11 cellular contexts compared by ENCODE assay signal in genomic region chr10:119412244-119412750, GRCh38.
DNase-seq lines count a peak whose midpoint lies in the region; TF ChIP-seq lines count a peak whose summit lies in the region.
"Had no signal": no experiment of that assay in that cellular context is flagged by ENCODE, and none has a peak within 500 bp of the region (broad histone marks: within the 10 kb centered on the region; RNA-seq: fewer than 3 reads in every experiment).

No MANE protein-coding gene starts in this region.

- no peaks in the 10 kb centered on the region for H3K27me3 Mint-ChIP-seq in mesothelial cell of epicardium (ENCODE audit: low read depth)
- H3K27me3 Mint-ChIP-seq: activated naive CD8-positive, alpha-beta T cell treated with anti-CD3 and anti-CD28 coated beads for 36 hours; naive B cell; stimulated activated memory B cell treated with anti-CD40 and anti-IgM and Interleukin-4, amounts not matched to agents 10 μg/mL and 1 μg/mL and 100 μg/mL, for 72 hours had no signal

- peak overlapping the region; percentile 94 for H3K27ac Mint-ChIP-seq in mesothelial cell of epicardium
- H3K27ac Mint-ChIP-seq: activated naive CD8-positive, alpha-beta T cell treated with anti-CD3 and anti-CD28 coated beads for 36 hours; stimulated activated memory B cell treated with anti-CD40 and anti-IgM and Interleukin-4, amounts not matched to agents 10 μg/mL and 1 μg/mL and 100 μg/mL, for 72 hours had no signal

- no peak overlapping the region for H2AFZ ChIP-seq in fibroblast of lung (ENCODE audit: low read length)

- peak overlapping the region; percentile 2 for H3K4me2 ChIP-seq in fibroblast of lung (ENCODE audit: extremely low read depth, insufficient read depth, low read length)

- H3K4me3 ChIP-seq in fibroblast of lung (replicated peaks in 1 of 4; ENCODE audit: control extremely low read depth in 1 of 4, insufficient read depth in 1 of 4, low read depth in 3 of 4, low read length in 4 of 4), result no peak overlapping the region
- no peak overlapping the region for H3K4me3 ChIP-seq in tibial artery

- no peak overlapping the region for H3K4me3 Mint-ChIP-seq in mesothelial cell of epicardium
- H3K4me3 Mint-ChIP-seq: activated naive CD8-positive, alpha-beta T cell treated with anti-CD3 and anti-CD28 coated beads for 36 hours; naive B cell; stimulated activated memory B cell treated with anti-CD40 and anti-IgM and Interleukin-4, amounts not matched to agents 10 μg/mL and 1 μg/mL and 100 μg/mL, for 72 hours had no signal

- H3K36me3 ChIP-seq in fibroblast of lung (ENCODE audit: control insufficient read depth, insufficient read depth, low read length) (no peaks in the 10 kb centered on the region), tibial artery (no peaks in the 10 kb centered on the region)

- intact Hi-C loops in tibial artery (cut with DNase I; ENCODE audit: low total_unique reads), result loop anchor here (10.0 kb wide), 2 partner anchors 127 to 207 kb away; partner anchors contain the start of gene GRK5

- DNase-seq in SK-N-DZ (ENCODE audit: low spot score) (peak; percentile 50), fibroblast of lung (ENCODE audit: low read depth in 2 of 2) (peak; percentile 62 to 95), mesothelial cell of epicardium (ENCODE audit: low spot score in 2 of 2, unreplicated experiment in 2 of 2) (peak in 1 of 2 experiments; percentile 48), tibial artery (peak; percentile 80 to 92), GDM1 (lab: John Stamatoyannopoulos, UW) (no peak), NCI-H128 (lab: John Stamatoyannopoulos, UW; ENCODE audit: unreplicated experiment) (no peak)
- no peak for DNase-seq in stimulated activated CD4-positive, alpha-beta T cell treated with anti-CD3 and anti-CD28 coated beads, Interleukin-2, amount 100 ng/mL, for 24 hours
- DNase-seq: activated naive CD8-positive, alpha-beta T cell treated with anti-CD3 and anti-CD28 coated beads for 36 hours; MV-4-11; naive B cell had no signal

- H3K9me3 ChIP-seq in fibroblast of lung (ENCODE audit: control insufficient read depth, insufficient read depth, low read depth, low read length) (no peaks in the 10 kb centered on the region), tibial artery (no peaks in the 10 kb centered on the region)

- H3K79me2 ChIP-seq in fibroblast of lung (ENCODE audit: control insufficient read depth, insufficient read depth, low read length), result peaks cover 6% of the 10 kb centered on the region

- H3K4me1 ChIP-seq in fibroblast of lung (ENCODE audit: control insufficient read depth, extremely low read depth, insufficient read depth, low read length) (peaks cover 30% of the 10 kb centered on the region), tibial artery (peaks cover 0 to 28% (median 16%) of the 10 kb centered on the region in 4 donors)

- H3K27me3 ChIP-seq in fibroblast of lung (ENCODE audit: control insufficient read depth, insufficient read depth, low read length), result no peaks in the 10 kb centered on the region
- no peaks in the 10 kb centered on the region for H3K27me3 ChIP-seq in tibial artery

- peaks cover 40% of the 10 kb centered on the region for H3K4me1 Mint-ChIP-seq in mesothelial cell of epicardium
- H3K4me1 Mint-ChIP-seq: activated naive CD8-positive, alpha-beta T cell treated with anti-CD3 and anti-CD28 coated beads for 36 hours had no signal

- H3K27ac ChIP-seq in fibroblast of lung (ENCODE audit: insufficient read depth, low read length) (peak overlapping the region; percentile 92), tibial artery (peak overlapping the region; percentile 56 to 57)

- peak overlapping the region; percentile 72 for H3K9ac ChIP-seq in fibroblast of lung (ENCODE audit: insufficient read depth, low read length)

- TF ChIP-seq CTCF in fibroblast of lung (conservative IDR thresholded peaks at IDR 0.05 in 1 of 2, IDR thresholded peaks at IDR 0.05 in 1 of 2; ENCODE audit: low read depth in 1 of 2, low read length in 2 of 2), result no peak
- no peak for TF ChIP-seq CTCF in mesothelial cell of epicardium (IDR thresholded peaks at IDR 0.05; ENCODE audit: unreplicated experiment)
- no peak for TF ChIP-seq CTCF in tibial artery (IDR thresholded peaks at IDR 0.05)

- H3K9me3 Mint-ChIP-seq in mesothelial cell of epicardium, result no peaks in the 10 kb centered on the region
- H3K9me3 Mint-ChIP-seq: activated naive CD8-positive, alpha-beta T cell treated with anti-CD3 and anti-CD28 coated beads for 36 hours; naive B cell; stimulated activated memory B cell treated with anti-CD40 and anti-IgM and Interleukin-4, amounts not matched to agents 10 μg/mL and 1 μg/mL and 100 μg/mL, for 72 hours had no signal

- H3K36me3 Mint-ChIP-seq in mesothelial cell of epicardium, result no peaks in the 10 kb centered on the region
- H3K36me3 Mint-ChIP-seq: activated naive CD8-positive, alpha-beta T cell treated with anti-CD3 and anti-CD28 coated beads for 36 hours had no signal

- no peaks in the 10 kb centered on the region for H4K20me1 ChIP-seq in fibroblast of lung (ENCODE audit: control insufficient read depth, extremely low read depth, insufficient read depth, low read length)

Comparison
In these comparisons a context has a peak if more than half of its experiments do, and no peak if none do; other contexts are left out.
1. DNase-seq: peak in SK-N-DZ (single experiment), fibroblast of lung (2 of 2) and tibial artery (2 of 2); none in GDM1 (single experiment), stimulated activated CD4-positive, alpha-beta T cell treated with anti-CD3 and anti-CD28 coated beads, Interleukin-2, amount 100 ng/mL, for 24 hours (0 of 2) and NCI-H128 (single experiment).